Comparison of ENCODE assay signal across 9 cellular contexts in genomic region chr18:51151568-51152511, GRCh38. TPM values are rescaled to one million over a fixed set of nuclear protein-coding genes. Genes with fewer than 3 reads are reported as not detected.
DNase-seq lines count a peak whose midpoint lies in the region; ATAC-seq and TF ChIP-seq lines count a peak whose summit lies in the region.
"Had no signal": no experiment of that assay in that cellular context is flagged by ENCODE, and none has a peak within 500 bp of the region (broad histone marks: within the 10 kb centered on the region; RNA-seq: fewer than 3 reads in every experiment).

No MANE protein-coding gene starts in this region.

- no peaks in the 10 kb centered on the region for H4K20me1 ChIP-seq in HCT116 (ENCODE audit: insufficient read depth)

- TF ChIP-seq CTCF in HCT116 (IDR thresholded peaks at IDR 0.05 in 2 of 3, conservative IDR thresholded peaks at IDR 0.05 in 1 of 3; ENCODE audit: borderline replicate concordance in 1 of 3, insufficient read depth in 1 of 3, low read depth in 2 of 3, low read length in 2 of 3) (no peak), activated B cell treated with CpG ODN at 0.5 μM for 24 hours (IDR thresholded peaks at IDR 0.05) (no peak)

- H3K9me3 ChIP-seq in CD4-positive, CD25-positive, alpha-beta regulatory T cell (ENCODE audit: control insufficient read depth in 2 of 2, low read length in 2 of 2) = no peaks in the 10 kb centered on the region
- no peaks in the 10 kb centered on the region for H3K9me3 ChIP-seq in HCT116 (ENCODE audit: control insufficient read depth in 1 of 2, insufficient read depth in 1 of 2, low read depth in 1 of 2, low read length in 2 of 2)
- H3K9me3 ChIP-seq: neutrophil had no signal

- no peak overlapping the region for H3K4me2 ChIP-seq in HCT116 (ENCODE audit: low read length)

- H3K79me2 ChIP-seq in HCT116 (ENCODE audit: insufficient read depth, low read length) = no peaks in the 10 kb centered on the region

- H3K9ac ChIP-seq in HCT116 (ENCODE audit: low read length) = no peak overlapping the region

- no peak overlapping the region for H2AFZ ChIP-seq in HCT116 (ENCODE audit: low read depth, low read length, poor library complexity, severe bottlenecking)

- H3K36me3 ChIP-seq in CD4-positive, CD25-positive, alpha-beta regulatory T cell (ENCODE audit: control insufficient read depth, insufficient read depth, low read length) = no peaks in the 10 kb centered on the region
- H3K36me3 ChIP-seq in HCT116 (ENCODE audit: control insufficient read depth in 1 of 2, insufficient read depth in 2 of 2, low read length in 2 of 2) = no peaks in the 10 kb centered on the region
- H3K36me3 ChIP-seq: neutrophil had no signal

- BruUV-seq in HCT116 (replicated peaks; lab: Mats Ljungman, UMichigan) = no TSS peak

- H3K4me3 ChIP-seq in CD4-positive, CD25-positive, alpha-beta regulatory T cell (ENCODE audit: low read depth, low read length) = peak overlapping the region; percentile 80
- H3K4me3 ChIP-seq in HCT116 (replicated peaks in 1 of 2; ENCODE audit: low read depth in 1 of 2, low read length in 2 of 2) = no peak overlapping the region

- peak overlapping the region; percentile 59 to 90 (median 85) for H3K4me3 Mint-ChIP-seq in CD4-positive, CD25-positive, alpha-beta regulatory T cell
- peak overlapping the region; percentile 74 for H3K4me3 Mint-ChIP-seq in activated B cell treated with CpG ODN at 0.5 μM for 24 hours
- peak overlapping the region; percentile 73 for H3K4me3 Mint-ChIP-seq in stimulated activated effector memory CD8-positive, alpha-beta T cell treated with anti-CD3 and anti-CD28 coated beads, Interleukin-12 subunit alpha, Interleukin-12 subunit beta, amount 100 ng/mL, for 72 hours

- CTCF ChIA-PET in HCT116 (lab: Charles Lee) (no interaction called here), activated B cell treated with CpG ODN at 0.5 μM for 24 hours (lab: Charles Lee) (interaction anchor here (0.7 to 3.0 kb wide), 3 partner anchors 15 to 45 kb away, joined by 3 to 13 read pairs (median 5); partner anchors contain the start of gene MEX3C)

- H3K4me1 Mint-ChIP-seq in CD4-positive, CD25-positive, alpha-beta regulatory T cell = peaks cover 20 to 58% (median 37%) of the 10 kb centered on the region in 4 donors
- H3K4me1 Mint-ChIP-seq in activated B cell treated with CpG ODN at 0.5 μM for 24 hours = peaks cover 44% of the 10 kb centered on the region
- H3K4me1 Mint-ChIP-seq in stimulated activated effector memory CD8-positive, alpha-beta T cell treated with anti-CD3 and anti-CD28 coated beads, Interleukin-12 subunit alpha, Interleukin-12 subunit beta, amount 100 ng/mL, for 72 hours = peaks cover 37% of the 10 kb centered on the region

- DNase-seq in CD4-positive, CD25-positive, alpha-beta regulatory T cell = peak; percentile 58 to 91 (median 70)
- no peak for DNase-seq in HCT116 (ENCODE audit: low read depth, low spot score)
- DNase-seq in activated B cell treated with CpG ODN at 0.5 μM for 24 hours = peak; percentile 47
- DNase-seq in effector CD8-positive, alpha-beta T cell (lab: John Stamatoyannopoulos, UW) = peak; percentile 22
- DNase-seq in stimulated activated effector memory CD8-positive, alpha-beta T cell treated with anti-CD3 and anti-CD28 coated beads, Interleukin-12 subunit alpha, Interleukin-12 subunit beta, amount 100 ng/mL, for 72 hours (ENCODE audit: low spot score in 2 of 2) = peak; percentile 27 to 72
- DNase-seq in SIG-M5 treated with dmso at 0.1 percent for 504 hours (lab: John Stamatoyannopoulos, UW; ENCODE audit: unreplicated experiment) = no peak
- DNase-seq in NOMO-1 (lab: John Stamatoyannopoulos, UW; ENCODE audit: unreplicated experiment in 2 of 2) = no peak
- DNase-seq in NCI-H526 treated with DMSO at 0.1 percent for 48 hours (lab: John Stamatoyannopoulos, UW) = no peak

- TF ChIP-seq RAD21 in HCT116 (IDR thresholded peaks at IDR 0.05; ENCODE audit: low read depth) = no peak

- peaks cover 36% of the 10 kb centered on the region for H3K4me1 ChIP-seq in CD4-positive, CD25-positive, alpha-beta regulatory T cell (ENCODE audit: control insufficient read depth, insufficient read depth, low read length, poor library complexity, severe bottlenecking)
- H3K4me1 ChIP-seq in HCT116 (ENCODE audit: control insufficient read depth in 1 of 2, insufficient read depth in 2 of 2, low read length in 2 of 2) = peaks cover 0 to 8% of the 10 kb centered on the region in 2 experiments; a peak in 2 of 4 replicates

- H3K9me2 ChIP-seq in HCT116 (ENCODE audit: insufficient read depth) = no peaks in the 10 kb centered on the region

- TF ChIP-seq POLR2A in HCT116 (IDR thresholded peaks at IDR 0.05; ENCODE audit: borderline replicate concordance, extremely low read depth, insufficient read depth, insufficient read length) = no peak

- H3K36me3 Mint-ChIP-seq in CD4-positive, CD25-positive, alpha-beta regulatory T cell = no peaks in the 10 kb centered on the region
- no peaks in the 10 kb centered on the region for H3K36me3 Mint-ChIP-seq in activated B cell treated with CpG ODN at 0.5 μM for 24 hours (ENCODE audit: low read depth)
- peaks cover 5% of the 10 kb centered on the region for H3K36me3 Mint-ChIP-seq in stimulated activated effector memory CD8-positive, alpha-beta T cell treated with anti-CD3 and anti-CD28 coated beads, Interleukin-12 subunit alpha, Interleukin-12 subunit beta, amount 100 ng/mL, for 72 hours

- intact Hi-C loops in HCT116 (cut with micrococcal nuclease) = no loop called here
- intact Hi-C loops in activated B cell treated with CpG ODN at 0.5 μM for 24 hours (cut with micrococcal nuclease) = loop anchor here (1.0 to 5.0 kb wide), 6 partner anchors 17 to 320 kb away; partner anchors contain the start of gene ME2

- peaks cover 7% of the 10 kb centered on the region for H3K27me3 Mint-ChIP-seq in CD4-positive, CD25-positive, alpha-beta regulatory T cell
- no peaks in the 10 kb centered on the region for H3K27me3 Mint-ChIP-seq in activated B cell treated with CpG ODN at 0.5 μM for 24 hours

- POLR2A ChIA-PET in HCT116 (lab: Charles Lee) = no interaction called here
- POLR2A ChIA-PET in activated B cell treated with CpG ODN at 0.5 μM for 24 hours (lab: Charles Lee) = interaction anchor here (0.6 to 6.1 kb wide), 5 partner anchors 15 to 315 kb away, joined by 3 to 113 read pairs (median 5); partner anchors contain the start of genes ME2 and MEX3C

- peak; percentile 71 to 76 for ATAC-seq in CD4-positive, CD25-positive, alpha-beta regulatory T cell (ENCODE audit: low read depth in 2 of 2)
- ATAC-seq in HCT116 (peak; percentile 22; the same call in 1 of the 2 replicates), activated B cell treated with CpG ODN at 0.5 μM for 24 hours (ENCODE audit: low read depth) (peak; percentile 53)
- peak; percentile 85 for ATAC-seq in stimulated activated effector memory CD8-positive, alpha-beta T cell treated with anti-CD3 and anti-CD28 coated beads, Interleukin-12 subunit alpha, Interleukin-12 subunit beta, amount 100 ng/mL, for 72 hours

- H3K27me3 ChIP-seq in CD4-positive, CD25-positive, alpha-beta regulatory T cell (ENCODE audit: control insufficient read depth, insufficient read depth, low read length) = no peaks in the 10 kb centered on the region
- H3K27me3 ChIP-seq in HCT116 (ENCODE audit: insufficient read depth, low read length) = no peaks in the 10 kb centered on the region

- H3K27ac ChIP-seq in CD4-positive, CD25-positive, alpha-beta regulatory T cell (ENCODE audit: insufficient read depth, low read length, poor library complexity, severe bottlenecking) = peak overlapping the region; percentile 85
- no peak overlapping the region for H3K27ac ChIP-seq in HCT116 (ENCODE audit: low read depth, low read length)
- H3K27ac ChIP-seq: neutrophil had no signal

- peak overlapping the region; percentile 91 to 99 (median 94) for H3K27ac Mint-ChIP-seq in CD4-positive, CD25-positive, alpha-beta regulatory T cell
- peak overlapping the region; percentile 87 for H3K27ac Mint-ChIP-seq in activated B cell treated with CpG ODN at 0.5 μM for 24 hours
- peak overlapping the region; percentile 95 for H3K27ac Mint-ChIP-seq in stimulated activated effector memory CD8-positive, alpha-beta T cell treated with anti-CD3 and anti-CD28 coated beads, Interleukin-12 subunit alpha, Interleukin-12 subunit beta, amount 100 ng/mL, for 72 hours

- RAD21 ChIA-PET in HCT116 (lab: Charles Lee; ENCODE audit: low non-redundant PET in 1 of 2, low total read pairs in 2 of 2, uncharacterized antibody in 2 of 2, unreplicated experiment in 2 of 2) = no interaction called here

- H3K9me3 Mint-ChIP-seq in CD4-positive, CD25-positive, alpha-beta regulatory T cell = peaks cover 0 to 2% (median 0%) of the 10 kb centered on the region in 7 donors
- H3K9me3 Mint-ChIP-seq in activated B cell treated with CpG ODN at 0.5 μM for 24 hours = no peaks in the 10 kb centered on the region
- no peaks in the 10 kb centered on the region for H3K9me3 Mint-ChIP-seq in stimulated activated effector memory CD8-positive, alpha-beta T cell treated with anti-CD3 and anti-CD28 coated beads, Interleukin-12 subunit alpha, Interleukin-12 subunit beta, amount 100 ng/mL, for 72 hours

TF ChIP-seq in HCT116, 20 proteins besides CTCF, POLR2A, EP300 and RAD21:
- no peak for TF ChIP-seq ZNF274 (IDR thresholded peaks at IDR 0.05; ENCODE audit: low read depth, low read length)
- TF ChIP-seq EZH2 (IDR thresholded peaks at IDR 0.05) = no peak
- no peak for TF ChIP-seq CEBPB (IDR thresholded peaks at IDR 0.05; ENCODE audit: low read depth)
- TF ChIP-seq ELF1 (IDR thresholded peaks at IDR 0.05; ENCODE audit: borderline replicate concordance, low read depth) = no peak
- no peak for TF ChIP-seq SRF (IDR thresholded peaks at IDR 0.05; ENCODE audit: low read depth)
- no peak for TF ChIP-seq JUND (IDR thresholded peaks at IDR 0.05)
- TF ChIP-seq MAX (IDR thresholded peaks at IDR 0.05) = no peak
- TF ChIP-seq EZH2phosphoT487 (IDR thresholded peaks at IDR 0.05; ENCODE audit: borderline replicate concordance) = no peak
TF ChIP-seq in HCT116: peak in this region for 0.

RNA-seq across cellular contexts. Expression of gene MEX3C, which starts 45.6 kb away (rescaled TPM):
- total RNA-seq in CD4-positive, CD25-positive, alpha-beta regulatory T cell = 84.3 TPM
- polyA plus RNA-seq in CD4-positive, CD25-positive, alpha-beta regulatory T cell = 10 to 100 TPM in 2 of 4 donors, 1 to 10 TPM in 2; 6.4 to 12.9 (median 10.0) TPM
- total RNA-seq in HCT116 (2021; ENCODE audit: unreplicated experiment) (45.0 TPM), activated B cell treated with CpG ODN at 0.5 μM for 24 hours (54.2 and 57.4 TPM in 2 replicates)
- polyA plus RNA-seq in HCT116 (2012) = 29.9 and 35.8 TPM in 2 replicates

Comparison
In these comparisons a context has a peak if more than half of its experiments do, and no peak if none do; other contexts are left out.
1. ATAC-seq: peak in every context shown above with its lines; median percentile 85 in stimulated activated effector memory CD8-positive, alpha-beta T cell treated with anti-CD3 and anti-CD28 coated beads, Interleukin-12 subunit alpha, Interleukin-12 subunit beta, amount 100 ng/mL, for 72 hours; 74 in CD4-positive, CD25-positive, alpha-beta regulatory T cell; 53 in activated B cell treated with CpG ODN at 0.5 μM for 24 hours; 22 in HCT116.
2. DNase-seq: peak in CD4-positive, CD25-positive, alpha-beta regulatory T cell (3 of 3), activated B cell treated with CpG ODN at 0.5 μM for 24 hours (single experiment), effector CD8-positive, alpha-beta T cell (single experiment) and stimulated activated effector memory CD8-positive, alpha-beta T cell treated with anti-CD3 and anti-CD28 coated beads, Interleukin-12 subunit alpha, Interleukin-12 subunit beta, amount 100 ng/mL, for 72 hours (2 of 2); none in HCT116 (single experiment), SIG-M5 treated with dmso at 0.1 percent for 504 hours (single experiment), NOMO-1 (0 of 2) and NCI-H526 treated with DMSO at 0.1 percent for 48 hours (single experiment).
3. Peak in every context shown above with its lines, with median percentiles within 50 percentile points of each other: H3K27ac Mint-ChIP-seq and H3K4me3 Mint-ChIP-seq.